16 cellular contexts compared by ENCODE assay signal in genomic region chr12:105508096-105508495, GRCh38.
DNase-seq lines count a peak whose midpoint lies in the region; ATAC-seq and TF ChIP-seq lines count a peak whose summit lies in the region.
"Had no signal": no experiment of that assay in that cellular context is flagged by ENCODE, and none has a peak within 500 bp of the region (broad histone marks: within the 10 kb centered on the region; RNA-seq: fewer than 3 reads in every experiment).

No MANE protein-coding gene starts in this region.

- no peaks in the 10 kb centered on the region for H3K79me1 ChIP-seq in mesenchymal stem cell (replicated peaks; ENCODE audit: low read length, poor library complexity, severe bottlenecking)

- no peak overlapping the region for H3K14ac ChIP-seq in mesenchymal stem cell (ENCODE audit: low read length in 2 of 2)

- H3K9me3 Mint-ChIP-seq in chondrocyte (ENCODE audit: low read depth) = no peaks in the 10 kb centered on the region
- H3K9me3 Mint-ChIP-seq: CD8-positive, alpha-beta T cell had no signal

- no peaks in the 10 kb centered on the region for H4K20me1 ChIP-seq in PC-3 (ENCODE audit: low read length)

- no peaks in the 10 kb centered on the region for H3K36me3 Mint-ChIP-seq in chondrocyte (ENCODE audit: low read depth)
- H3K36me3 Mint-ChIP-seq: CD8-positive, alpha-beta T cell had no signal

- no peaks in the 10 kb centered on the region for H3K9me3 ChIP-seq in PC-3 (ENCODE audit: low read length)
- H3K9me3 ChIP-seq in RWPE2 (ENCODE audit: severe bottlenecking) = no peaks in the 10 kb centered on the region
- no peaks in the 10 kb centered on the region for H3K9me3 ChIP-seq in mesenchymal stem cell (ENCODE audit: control insufficient read depth, low read length)
- H3K9me3 ChIP-seq: Caco-2 had no signal

- H2BK12ac ChIP-seq in mesenchymal stem cell (ENCODE audit: low read length in 2 of 2) = no peak overlapping the region

- DNase-seq in PC-3 (peak; percentile 70), RWPE2 (ENCODE audit: low spot score) (no peak), chondrocyte (ENCODE audit: low spot score) (no peak), mesenchymal stem cell (no peak), SW480 (ENCODE audit: low spot score) (no peak), NCI-H524 (lab: John Stamatoyannopoulos, UW) (no peak), NCI-H2196 (lab: John Stamatoyannopoulos, UW; ENCODE audit: unreplicated experiment) (no peak)
- DNase-seq in stimulated activated CD4-positive, alpha-beta T cell treated with anti-CD3 and anti-CD28 coated beads, Interleukin-15, amount 100 ng/mL, for 24 hours = no peak
- DNase-seq: C1 segment of cervical spinal cord; Caco-2; CD8-positive, alpha-beta T cell; DMS153; DND-41; GM23248; H7; HCEC 1CT had no signal

- H4K91ac ChIP-seq in mesenchymal stem cell (ENCODE audit: low read length) = no peak overlapping the region

- intact Hi-C loops in PC-3 (cut with micrococcal nuclease) = no loop called here

- no peaks in the 10 kb centered on the region for H3K9me2 ChIP-seq in PC-3 (replicated peaks; ENCODE audit: low read length)

- H3K4me1 Mint-ChIP-seq in chondrocyte (ENCODE audit: low read depth) = peaks cover 41% of the 10 kb centered on the region

- H3K27me3 Mint-ChIP-seq in chondrocyte (ENCODE audit: low read depth) = no peaks in the 10 kb centered on the region

- no peak overlapping the region for H2AK5ac ChIP-seq in mesenchymal stem cell (ENCODE audit: low read length, severe bottlenecking)

- no peak overlapping the region for H2BK5ac ChIP-seq in mesenchymal stem cell (ENCODE audit: low read depth, low read length, poor library complexity, severe bottlenecking)

- CTCF ChIA-PET in PC-3 (lab: Charles Lee) = no interaction called here

- H3K4me2 ChIP-seq in PC-3 (ENCODE audit: low read length) = 0 out of 2 replicates have a peak overlapping the region, but pooled peaks have one; percentile 5
- H3K4me2 ChIP-seq in mesenchymal stem cell (ENCODE audit: low read length, poor library complexity, severe bottlenecking) = no peak overlapping the region

- H3K4me1 ChIP-seq in PC-3 (ENCODE audit: insufficient read depth, low read length) (peaks cover 27% of the 10 kb centered on the region), RWPE2 (ENCODE audit: insufficient read depth, poor library complexity, severe bottlenecking) (no peaks in the 10 kb centered on the region), mesenchymal stem cell (ENCODE audit: control insufficient read depth, insufficient read depth, low read depth, low read length) (peaks cover 5% of the 10 kb centered on the region)
- H3K4me1 ChIP-seq: Caco-2 had no signal

- H3K27ac Mint-ChIP-seq in chondrocyte (ENCODE audit: unreplicated experiment) = peak overlapping the region; percentile 82
- H3K27ac Mint-ChIP-seq: CD8-positive, alpha-beta T cell had no signal

- H3K4me3 ChIP-seq in PC-3 (ENCODE audit: low read length) (no peak overlapping the region), RWPE2 (ENCODE audit: severe bottlenecking) (no peak overlapping the region), mesenchymal stem cell (ENCODE audit: insufficient read depth in 1 of 2, low read depth in 1 of 2, low read length in 2 of 2) (no peak overlapping the region)
- H3K4me3 ChIP-seq: GM23248 had no signal

- no peaks in the 10 kb centered on the region for H3K79me2 ChIP-seq in PC-3 (ENCODE audit: low read length)

- no peak overlapping the region for H3K23ac ChIP-seq in mesenchymal stem cell (ENCODE audit: low read length in 2 of 2)

- no peak overlapping the region for H2BK15ac ChIP-seq in mesenchymal stem cell (ENCODE audit: low read depth, poor library complexity, severe bottlenecking)

- no peak overlapping the region for H3K4ac ChIP-seq in mesenchymal stem cell (ENCODE audit: low read depth in 1 of 2, low read length in 2 of 2)

- H2AFZ ChIP-seq in PC-3 (ENCODE audit: low read length) (no peak overlapping the region), mesenchymal stem cell (ENCODE audit: low read depth, low read length) (no peak overlapping the region)
- H2AFZ ChIP-seq: GM23248 had no signal

- TF ChIP-seq CTCF in PC-3 (conservative IDR thresholded peaks at IDR 0.05; ENCODE audit: low read depth, low read length) = no peak
- no peak for TF ChIP-seq CTCF in RWPE2 (IDR thresholded peaks at IDR 0.05; ENCODE audit: poor library complexity, severe bottlenecking)
- no peak for TF ChIP-seq CTCF in chondrocyte (IDR thresholded peaks at IDR 0.05)

- H3K27me3 ChIP-seq in PC-3 (ENCODE audit: low read length) = peaks cover 10% of the 10 kb centered on the region; the same call in 1 of the 2 replicates
- no peaks in the 10 kb centered on the region for H3K27me3 ChIP-seq in RWPE2 (ENCODE audit: insufficient read depth, poor library complexity, severe bottlenecking)
- H3K27me3 ChIP-seq in mesenchymal stem cell (ENCODE audit: control insufficient read depth in 1 of 2, insufficient read depth in 1 of 2, low read length in 2 of 2) = peaks cover 0 to 18% of the 10 kb centered on the region in 2 experiments

- no peaks in the 10 kb centered on the region for H3F3A ChIP-seq in PC-3 (ENCODE audit: low read length, unreplicated experiment)

- H3K9ac ChIP-seq in PC-3 (ENCODE audit: low read length) (no peak overlapping the region), mesenchymal stem cell (ENCODE audit: low read length) (no peak overlapping the region)
- H3K9ac ChIP-seq: GM23248 had no signal

- H3K18ac ChIP-seq in mesenchymal stem cell (ENCODE audit: low read depth in 1 of 2, low read length in 2 of 2) = no peak overlapping the region

- H3K27ac ChIP-seq in PC-3 (ENCODE audit: low read length) (peak overlapping the region; percentile 5; the same call in 1 of the 2 replicates), RWPE2 (ENCODE audit: poor library complexity, severe bottlenecking) (no peak overlapping the region), mesenchymal stem cell (ENCODE audit: low read length, poor library complexity, severe bottlenecking) (peak overlapping the region; percentile 17)
- H3K27ac ChIP-seq: GM23248 had no signal

- WGBS in mesenchymal stem cell = 96% methylated on average over 3 of the region's 3 CpGs

- H2BK120ac ChIP-seq in mesenchymal stem cell (ENCODE audit: low read depth, low read length) = no peak overlapping the region

- POLR2A ChIA-PET in PC-3 (lab: Charles Lee; ENCODE audit: unreplicated experiment) = no interaction called here

- no peak overlapping the region for H4K8ac ChIP-seq in mesenchymal stem cell (ENCODE audit: low read length)

- H3K36me3 ChIP-seq in PC-3 (ENCODE audit: low read depth, low read length) = no peaks in the 10 kb centered on the region
- no peaks in the 10 kb centered on the region for H3K36me3 ChIP-seq in RWPE2 (ENCODE audit: low read depth)
- H3K36me3 ChIP-seq in mesenchymal stem cell (ENCODE audit: control insufficient read depth in 1 of 2, insufficient read depth in 2 of 2, low read depth in 1 of 2, low read length in 2 of 2) = no peaks in the 10 kb centered on the region

- peak; percentile 58 for ATAC-seq in PC-3
- ATAC-seq in RWPE2 (ENCODE audit: low read depth) = 0 out of 3 replicates have a peak, but pooled peaks have one; percentile 52
- ATAC-seq: CD8-positive, alpha-beta T cell had no signal

- H3K4me3 Mint-ChIP-seq in chondrocyte (ENCODE audit: unreplicated experiment) = no peak overlapping the region
- H3K4me3 Mint-ChIP-seq: CD8-positive, alpha-beta T cell had no signal

- no TSS peak for BruUV-seq in PC-3 (replicated peaks; lab: Mats Ljungman, UMichigan)
